Comparison of ENCODE assay signal across 9 cellular contexts in genomic region chr2:19746611-19747309, GRCh38.
A peak's percentile ranks its signal among the peaks of the same experiment; 100 is the strongest.
DNase-seq lines count a peak whose midpoint lies in the region; ATAC-seq and TF ChIP-seq lines count a peak whose summit lies in the region.
"Had no signal": no experiment of that assay in that cellular context is flagged by ENCODE, and none has a peak within 500 bp of the region (broad histone marks: within the 10 kb centered on the region; RNA-seq: fewer than 3 reads in every experiment).

No MANE protein-coding gene starts in this region.

- H3K9me3 ChIP-seq in SJSA1 (replicated peaks) (no peaks in the 10 kb centered on the region), right atrium auricular region (no peaks in the 10 kb centered on the region)

- H3K4me3 Mint-ChIP-seq in stimulated activated naive B cell treated with anti-CD40 and anti-IgM and Interleukin-4, amounts not matched to agents 10 μg/mL and 1 μg/mL and 100 μg/mL, for 72 hours = no peak overlapping the region

- peaks cover 0 to 6% of the 10 kb centered on the region in 2 donors for H3K27me3 Mint-ChIP-seq in stimulated activated naive B cell treated with anti-CD40 and anti-IgM and Interleukin-4, amounts not matched to agents 10 μg/mL and 1 μg/mL and 100 μg/mL, for 72 hours

- H3K36me3 Mint-ChIP-seq in stimulated activated naive B cell treated with anti-CD40 and anti-IgM and Interleukin-4, amounts not matched to agents 10 μg/mL and 1 μg/mL and 100 μg/mL, for 72 hours = no peaks in the 10 kb centered on the region

- no peak overlapping the region for H3K27ac ChIP-seq in SJSA1
- peak overlapping the region in 1 of 2 donors; percentile 4 for H3K27ac ChIP-seq in right atrium auricular region

- TF ChIP-seq CTCF in GM13976 (IDR thresholded peaks at IDR 0.05; ENCODE audit: borderline replicate concordance, control extremely low read depth, extremely low read depth, insufficient read depth, missing control alignments) (no peak), right atrium auricular region (IDR thresholded peaks at IDR 0.05) (peak in 1 of 2 donors; percentile 62)

- H3K9me3 Mint-ChIP-seq in stimulated activated naive B cell treated with anti-CD40 and anti-IgM and Interleukin-4, amounts not matched to agents 10 μg/mL and 1 μg/mL and 100 μg/mL, for 72 hours = peaks cover 0 to 2% of the 10 kb centered on the region in 2 donors

- no peaks in the 10 kb centered on the region for H3K4me1 Mint-ChIP-seq in stimulated activated naive B cell treated with anti-CD40 and anti-IgM and Interleukin-4, amounts not matched to agents 10 μg/mL and 1 μg/mL and 100 μg/mL, for 72 hours

- in situ Hi-C loops in ACHN (cut with HindIII; ENCODE audit: low pct_ligation_motif_present, low pct_unique_long_range_greater_than_20kb, low sequenced_read_pairs) (no loop called here), GM13976 (cut with MboI; ENCODE audit: low sequenced_read_pairs, unreplicated experiment) (no loop called here)

- DNase-seq in ACHN = peak; percentile 40
- peak; percentile 50 for DNase-seq in GM13976 (ENCODE audit: low spot score)
- peak; percentile 19 to 54 for DNase-seq in SJSA1 (ENCODE audit: low read depth in 1 of 2, low spot score in 2 of 2)
- peak; percentile 56 for DNase-seq in right atrium auricular region (ENCODE audit: low spot score)
- no peak for DNase-seq in NOMO-1 (lab: John Stamatoyannopoulos, UW; ENCODE audit: unreplicated experiment in 2 of 2)
- no peak for DNase-seq in stimulated activated naive B cell treated with anti-CD40 and anti-IgM and Interleukin-4, amounts not matched to agents 10 μg/mL and 1 μg/mL and 100 μg/mL, for 72 hours
- DNase-seq: NCI-H2227 treated with DMSO at 0.1 percent for 48 hours had no signal

- H3K27ac Mint-ChIP-seq in stimulated activated naive B cell treated with anti-CD40 and anti-IgM and Interleukin-4, amounts not matched to agents 10 μg/mL and 1 μg/mL and 100 μg/mL, for 72 hours = no peak overlapping the region

- ATAC-seq in HG02763 (IDR thresholded peaks at IDR 0.05; ENCODE audit: unreplicated experiment) = no peak
- ATAC-seq in HG03439 (IDR thresholded peaks at IDR 0.05; ENCODE audit: unreplicated experiment) = no peak
- no peak for ATAC-seq in stimulated activated naive B cell treated with anti-CD40 and anti-IgM and Interleukin-4, amounts not matched to agents 10 μg/mL and 1 μg/mL and 100 μg/mL, for 72 hours (replicated peaks)

- H3K4me1 ChIP-seq in SJSA1 (replicated peaks) (no peaks in the 10 kb centered on the region), right atrium auricular region (peaks cover 0 to 10% of the 10 kb centered on the region in 2 donors)

- H3K4me3 ChIP-seq in SJSA1 (no peak overlapping the region), right atrium auricular region (no peak overlapping the region)

- H3K27me3 ChIP-seq in SJSA1 (replicated peaks) = no peaks in the 10 kb centered on the region
- no peaks in the 10 kb centered on the region for H3K27me3 ChIP-seq in right atrium auricular region

- H3K36me3 ChIP-seq in SJSA1 = no peaks in the 10 kb centered on the region
- no peaks in the 10 kb centered on the region for H3K36me3 ChIP-seq in right atrium auricular region

Comparison
In these comparisons a context has a peak if more than half of its experiments do, and no peak if none do; other contexts are left out.
1. DNase-seq: peak in ACHN (single experiment), GM13976 (single experiment), SJSA1 (2 of 2) and right atrium auricular region (single experiment); none in NOMO-1 (0 of 2) and stimulated activated naive B cell treated with anti-CD40 and anti-IgM and Interleukin-4, amounts not matched to agents 10 μg/mL and 1 μg/mL and 100 μg/mL, for 72 hours (single experiment).